Comparison of ENCODE assay signal across 24 cellular contexts in genomic region chr21:16965424-16965823, GRCh38.
"Had no signal": no experiment of that assay in that cellular context is flagged by ENCODE, and none has a peak within 500 bp of the region (broad histone marks: within the 10 kb centered on the region; RNA-seq: fewer than 3 reads in every experiment).

No MANE protein-coding gene starts in this region.

- H3K36me3 ChIP-seq: stomach, suprapubic skin, thoracic aorta, thyroid gland, tibial artery, tibial nerve, transverse colon, upper lobe of left lung, upper lobe of right lung, uterus, vagina had no signal

- H3K4me1 ChIP-seq: stomach, thyroid gland, transverse colon, upper lobe of left lung, upper lobe of right lung, uterus, vagina had no signal

- H3K27ac ChIP-seq: stomach, suprapubic skin, testis, thoracic aorta, thyroid gland, tibial artery, tibial nerve, transverse colon, upper lobe of left lung, upper lobe of right lung, uterus, vagina had no signal

- H3K4me3 ChIP-seq: stomach, suprapubic skin, testis, thoracic aorta, thyroid gland, tibial artery, tibial nerve, transverse colon, upper lobe of left lung, upper lobe of right lung, uterus, vagina had no signal

- H3K9me3 ChIP-seq: suprapubic skin, testis, thyroid gland, upper lobe of right lung, uterus, vagina had no signal

- DNase-seq: stimulated activated CD4-positive, alpha-beta T cell treated with anti-CD3 and anti-CD28 coated beads, Interleukin-2, amount 100 ng/mL, for 48 hours; stimulated activated CD4-positive, alpha-beta T cell treated with anti-CD3 and anti-CD28 coated beads, Interleukin-4, amount 100 ng/mL, for 1 hour; stimulated activated CD4-positive, alpha-beta T cell treated with anti-CD3 and anti-CD28 coated beads, Interleukin-4, amount 100 ng/mL, for 24 hours; stimulated activated CD4-positive, alpha-beta T cell treated with anti-CD3 and anti-CD28 coated beads, Interleukin-4, amount 100 ng/mL, for 4 hours; stimulated activated CD8-positive, alpha-beta memory T cell treated with anti-CD3 and anti-CD28 coated beads, Interleukin-4, amount 100 ng/mL, for 48 hours; stimulated activated naive B cell treated with anti-CD40 and anti-IgM and Interleukin-4, amounts not matched to agents 10 μg/mL and 1 μg/mL and 100 μg/mL, for 72 hours; stimulated activated naive CD4-positive, alpha-beta T cell; stimulated activated naive CD4-positive, alpha-beta T cell treated with Interleukin-2 at 50 U/mL for 16 hours; stimulated activated naive CD8-positive, alpha-beta T cell treated with anti-CD3 and anti-CD28 coated beads, Interleukin-15, amount 100 ng/mL, for 72 hours; stimulated activated naive CD8-positive, alpha-beta T cell treated with anti-CD3 and anti-CD28 coated beads, Interleukin-15, Interleukin-2, amounts not matched to agents 100 U/mL and 50 U/mL, for 24 hours; stomach; substantia nigra; testis; thyroid gland; tibial artery; transverse colon; trophoblast cell; upper lobe of left lung; upper lobe of right lung; uterus had no signal
